ENCODE assay signal across 9 cellular contexts in the genomic region with DNA sequence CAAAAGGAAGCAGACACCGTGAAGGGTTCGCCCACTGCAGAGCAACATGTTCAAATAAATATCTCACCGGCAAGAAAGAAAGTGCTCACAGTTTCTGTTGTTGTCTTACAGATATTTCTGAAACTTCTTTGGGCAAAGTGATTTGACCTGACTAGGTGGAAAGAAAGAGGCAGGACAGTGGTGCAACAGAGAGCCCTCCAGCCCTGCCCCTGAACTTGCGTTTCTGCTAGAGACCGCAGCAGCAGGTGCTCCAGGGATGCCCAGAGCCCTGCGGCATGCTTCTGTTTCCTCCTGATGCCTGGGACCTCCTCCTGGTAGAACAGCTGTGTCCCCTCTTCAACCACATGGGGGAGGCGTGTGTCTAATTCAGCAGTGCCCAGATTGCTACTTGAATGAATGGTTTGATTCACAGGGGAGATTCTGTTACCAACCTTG.
DNase-seq lines count a peak whose midpoint lies in the region; ATAC-seq and TF ChIP-seq lines count a peak whose summit lies in the region.
"Had no signal": no experiment of that assay in that cellular context is flagged by ENCODE, and none has a peak within 500 bp of the region (broad histone marks: within the 10 kb centered on the region; RNA-seq: fewer than 3 reads in every experiment).

No MANE protein-coding gene starts in this region.

- H3K4me3 ChIP-seq in WERI-Rb-1 (ENCODE audit: low read depth, low read length): no peak overlapping the region
- no peak overlapping the region for H3K4me3 ChIP-seq in fibroblast of lung (replicated peaks in 1 of 4; ENCODE audit: control extremely low read depth in 1 of 4, insufficient read depth in 1 of 4, low read depth in 3 of 4, low read length in 4 of 4)

- TF ChIP-seq CTCF in GM12873 (IDR thresholded peaks at IDR 0.05; ENCODE audit: insufficient read depth, low read depth, low read length, missing control alignments): peak; percentile 31
- TF ChIP-seq CTCF in WERI-Rb-1 (IDR thresholded peaks at IDR 0.05; ENCODE audit: low read depth, low read length): peak; percentile 52
- peak; percentile 50 to 51 for TF ChIP-seq CTCF in fibroblast of lung (conservative IDR thresholded peaks at IDR 0.05 in 1 of 2, IDR thresholded peaks at IDR 0.05 in 1 of 2; ENCODE audit: low read depth in 1 of 2, low read length in 2 of 2)

- DNase-seq in HK-2 (ENCODE audit: unreplicated experiment) (peak; percentile 10), WERI-Rb-1 (peak; percentile 50), fibroblast of lung (ENCODE audit: low read depth in 2 of 2) (peak; percentile 33 to 60), NCI-H2196 treated with DMSO at 0.1 percent for 48 hours (lab: John Stamatoyannopoulos, UW; ENCODE audit: unreplicated experiment) (no peak)
- DNase-seq in stimulated activated CD4-positive, alpha-beta T cell treated with anti-CD3 and anti-CD28 coated beads, TNF-alpha, amount 100 ng/mL, for 24 hours (ENCODE audit: low read depth in 3 of 3): peak in 2 of 3 experiments; percentile 13 to 19
- DNase-seq in activated CD4-positive, CD25-positive, alpha-beta regulatory T cell treated with anti-CD3 and anti-CD28 coated beads, Interleukin-2, amount 50 U/mL, for 72 hours: no peak

- no peaks in the 10 kb centered on the region for H4K20me1 ChIP-seq in fibroblast of lung (ENCODE audit: control insufficient read depth, extremely low read depth, insufficient read depth, low read length)

- no peaks in the 10 kb centered on the region for H3K36me3 ChIP-seq in WERI-Rb-1
- no peaks in the 10 kb centered on the region for H3K36me3 ChIP-seq in fibroblast of lung (ENCODE audit: control insufficient read depth, insufficient read depth, low read length)
- H3K36me3 ChIP-seq: neutrophil had no signal

- H3K4me2 ChIP-seq in fibroblast of lung (ENCODE audit: extremely low read depth, insufficient read depth, low read length): no peak overlapping the region

- no peak overlapping the region for H2AFZ ChIP-seq in fibroblast of lung (ENCODE audit: low read length)

- no peak overlapping the region for H3K27ac ChIP-seq in WERI-Rb-1
- no peak overlapping the region for H3K27ac ChIP-seq in fibroblast of lung (ENCODE audit: insufficient read depth, low read length)
- H3K27ac ChIP-seq: neutrophil had no signal

- no peak for ATAC-seq in GM19452 (IDR thresholded peaks at IDR 0.05; ENCODE audit: unreplicated experiment)

- H3K9ac ChIP-seq in fibroblast of lung (ENCODE audit: insufficient read depth, low read length): no peak overlapping the region

- H3K79me2 ChIP-seq in fibroblast of lung (ENCODE audit: control insufficient read depth, insufficient read depth, low read length): no peaks in the 10 kb centered on the region

- H3K9me3 ChIP-seq in WERI-Rb-1 (ENCODE audit: severe bottlenecking) (no peaks in the 10 kb centered on the region), fibroblast of lung (ENCODE audit: control insufficient read depth, insufficient read depth, low read depth, low read length) (no peaks in the 10 kb centered on the region)
- H3K9me3 ChIP-seq: neutrophil had no signal

- peaks cover 4% of the 10 kb centered on the region for H3K4me1 ChIP-seq in fibroblast of lung (ENCODE audit: control insufficient read depth, extremely low read depth, insufficient read depth, low read length)

- H3K27me3 ChIP-seq in WERI-Rb-1 (ENCODE audit: insufficient read depth, low read depth, severe bottlenecking) (no peaks in the 10 kb centered on the region), fibroblast of lung (ENCODE audit: control insufficient read depth, insufficient read depth, low read length) (no peaks in the 10 kb centered on the region)
- H3K27me3 ChIP-seq: neutrophil had no signal

Comparison
In these comparisons a context has a peak if more than half of its experiments do, and no peak if none do; other contexts are left out.
1. DNase-seq: peak in HK-2 (single experiment), WERI-Rb-1 (single experiment), fibroblast of lung (2 of 2) and stimulated activated CD4-positive, alpha-beta T cell treated with anti-CD3 and anti-CD28 coated beads, TNF-alpha, amount 100 ng/mL, for 24 hours (2 of 3); none in activated CD4-positive, CD25-positive, alpha-beta regulatory T cell treated with anti-CD3 and anti-CD28 coated beads, Interleukin-2, amount 50 U/mL, for 72 hours (single experiment) and NCI-H2196 treated with DMSO at 0.1 percent for 48 hours (single experiment).
2. Peak in every context shown above with its lines, with median percentiles within 50 percentile points of each other: CTCF ChIP-seq.